In the genomic region with DNA sequence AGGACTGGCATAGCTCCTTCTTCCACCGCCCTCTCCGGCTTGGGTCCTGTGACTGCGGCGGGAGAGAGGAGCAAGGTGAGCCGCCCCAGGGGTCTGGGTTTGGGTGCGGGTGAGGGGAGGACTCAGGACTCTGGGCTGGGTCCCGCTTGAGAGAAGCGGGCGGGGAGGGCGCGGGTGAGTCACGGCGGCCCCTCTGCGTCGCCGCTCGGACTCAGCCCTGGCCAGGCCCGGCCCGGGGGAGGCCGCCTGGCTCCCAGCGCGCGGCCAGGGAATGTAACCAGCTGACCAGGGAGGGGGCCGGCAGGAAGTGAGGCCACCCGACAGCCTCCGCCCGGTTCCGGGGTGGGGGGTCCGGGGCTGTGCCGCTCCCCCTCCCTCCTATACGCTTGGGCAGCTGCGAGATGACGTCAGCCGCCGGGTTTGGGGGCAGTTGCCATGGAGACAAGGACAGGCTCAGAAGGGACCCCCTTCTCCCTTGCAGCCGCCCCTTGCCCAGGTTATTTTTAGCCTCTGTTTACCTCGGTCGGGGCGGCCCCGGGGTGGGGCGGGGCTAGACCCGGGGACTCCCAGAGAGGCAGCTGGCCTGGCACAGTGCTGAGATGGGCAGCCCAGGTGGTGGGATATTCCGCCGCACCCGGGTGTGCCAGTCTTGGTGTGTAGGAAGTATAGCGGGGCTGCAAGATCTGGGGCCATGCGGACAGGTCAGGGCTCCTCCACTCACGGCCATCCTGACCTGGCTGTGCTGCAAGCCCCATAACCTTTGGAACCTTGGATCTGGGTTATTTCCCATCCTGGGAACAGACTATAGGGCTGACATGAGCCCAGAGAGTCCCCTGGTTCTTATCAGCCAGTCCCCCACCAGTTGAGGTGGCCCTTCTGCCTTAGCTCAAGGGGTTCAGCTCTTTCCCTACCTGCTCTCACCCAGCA, we compare ENCODE assay signal across 8 cellular contexts. TPM values are rescaled to one million over a fixed set of nuclear protein-coding genes. Genes with fewer than 3 reads are reported as not detected.
DNase-seq lines count a peak whose midpoint lies in the region; ATAC-seq and TF ChIP-seq lines count a peak whose summit lies in the region.

No MANE protein-coding gene starts in this region.

- ATAC-seq in HG02970 (IDR thresholded peaks at IDR 0.05; ENCODE audit: low FRiP score, unreplicated experiment): peak; percentile 42
- peak; percentile 61 for ATAC-seq in naive thymus-derived CD4-positive, alpha-beta T cell
- ATAC-seq in HG02884 (IDR thresholded peaks at IDR 0.05; ENCODE audit: unreplicated experiment): no peak
- no peak for ATAC-seq in GM21526 (IDR thresholded peaks at IDR 0.05; ENCODE audit: low FRiP score, unreplicated experiment)

- H3K27ac ChIP-seq in naive thymus-derived CD4-positive, alpha-beta T cell (ENCODE audit: low read depth, low read length): no peak overlapping the region

- POLR2A ChIA-PET in activated CD4-positive, alpha-beta memory T cell treated with anti-CD3 and anti-CD28 coated beads for 36 hours (lab: Charles Lee): interaction anchor here (0.6 to 1.0 kb wide), 3 partner anchors 17 to 394 kb away, joined by 3 read pairs; no protein-coding TSS in a partner anchor
- POLR2A ChIA-PET in naive thymus-derived CD4-positive, alpha-beta T cell (lab: Charles Lee): interaction anchor here (1.0 to 2.9 kb wide), 8 partner anchors 8 to 115 kb away, joined by 3 to 12 read pairs (median 6); partner anchors contain the start of gene CARMIL2

- no peak for DNase-seq in T-helper 2 cell treated with Interferon-gamma antibody and Interleukin-4, amounts not matched to agents 5 μg/mL and 100 μg/mL, for 36 hours (ENCODE audit: low spot score)
- DNase-seq in T-helper 2 cell: no peak
- peak; percentile 30 for DNase-seq in activated CD4-positive, alpha-beta memory T cell treated with anti-CD3 and anti-CD28 coated beads for 36 hours
- peak; percentile 72 for DNase-seq in fibroblast of the aortic adventitia (ENCODE audit: low read depth)
- DNase-seq in naive thymus-derived CD4-positive, alpha-beta T cell: peak in 1 of 9 donors; percentile 43

- no peaks in the 10 kb centered on the region for H3K9me3 ChIP-seq in naive thymus-derived CD4-positive, alpha-beta T cell (ENCODE audit: control insufficient read depth in 2 of 3, low read length in 3 of 3)

- H3K36me3 Mint-ChIP-seq in T-helper 2 cell treated with Interferon-gamma antibody and Interleukin-4, amounts not matched to agents 5 μg/mL and 100 μg/mL, for 36 hours (ENCODE audit: low read depth): no peaks in the 10 kb centered on the region
- H3K36me3 Mint-ChIP-seq in activated CD4-positive, alpha-beta memory T cell treated with anti-CD3 and anti-CD28 coated beads for 36 hours: no peaks in the 10 kb centered on the region
- H3K36me3 Mint-ChIP-seq in naive thymus-derived CD4-positive, alpha-beta T cell: no peaks in the 10 kb centered on the region

- peak overlapping the region; percentile 89 for H3K4me3 ChIP-seq in fibroblast of the aortic adventitia (ENCODE audit: low read depth, low read length)
- H3K4me3 ChIP-seq in naive thymus-derived CD4-positive, alpha-beta T cell (ENCODE audit: low read length): peak overlapping the region; percentile 53

- TF ChIP-seq CTCF in fibroblast of the aortic adventitia (IDR thresholded peaks at IDR 0.05; ENCODE audit: insufficient read depth, low read length): no peak

- peaks cover 11 to 22% of the 10 kb centered on the region in 2 donors for H3K4me1 ChIP-seq in naive thymus-derived CD4-positive, alpha-beta T cell (ENCODE audit: control insufficient read depth in 2 of 2, insufficient read depth in 2 of 2, low read length in 2 of 2)

- H3K27ac Mint-ChIP-seq in T-helper 2 cell treated with Interferon-gamma antibody and Interleukin-4, amounts not matched to agents 5 μg/mL and 100 μg/mL, for 36 hours: no peak overlapping the region
- no peak overlapping the region for H3K27ac Mint-ChIP-seq in activated CD4-positive, alpha-beta memory T cell treated with anti-CD3 and anti-CD28 coated beads for 36 hours
- H3K27ac Mint-ChIP-seq in naive thymus-derived CD4-positive, alpha-beta T cell: peak overlapping the region in 5 of 9 donors; percentile 19 to 78 (median 38)

- peaks cover 4 to 9% of the 10 kb centered on the region in 2 donors for H3K27me3 ChIP-seq in naive thymus-derived CD4-positive, alpha-beta T cell (ENCODE audit: control insufficient read depth in 2 of 2, insufficient read depth in 2 of 2, low read length in 2 of 2)

- H3K36me3 ChIP-seq in naive thymus-derived CD4-positive, alpha-beta T cell (ENCODE audit: control insufficient read depth in 2 of 3, insufficient read depth in 3 of 3, low read length in 3 of 3): no peaks in the 10 kb centered on the region

- peaks cover 48% of the 10 kb centered on the region for H3K27me3 Mint-ChIP-seq in T-helper 2 cell treated with Interferon-gamma antibody and Interleukin-4, amounts not matched to agents 5 μg/mL and 100 μg/mL, for 36 hours (ENCODE audit: low read depth)
- peaks cover 19% of the 10 kb centered on the region for H3K27me3 Mint-ChIP-seq in activated CD4-positive, alpha-beta memory T cell treated with anti-CD3 and anti-CD28 coated beads for 36 hours
- H3K27me3 Mint-ChIP-seq in naive thymus-derived CD4-positive, alpha-beta T cell: peaks cover 0 to 66% (median 11%) of the 10 kb centered on the region in 5 donors

- intact Hi-C loops in activated CD4-positive, alpha-beta memory T cell treated with anti-CD3 and anti-CD28 coated beads for 36 hours (cut with micrococcal nuclease): no loop called here
- intact Hi-C loops in naive thymus-derived CD4-positive, alpha-beta T cell (cut with micrococcal nuclease): no loop called here

- CTCF ChIA-PET in activated CD4-positive, alpha-beta memory T cell treated with anti-CD3 and anti-CD28 coated beads for 36 hours (lab: Charles Lee): interaction anchor here (1.9 to 10.9 kb wide), 4 partner anchors 8 to 138 kb away, joined by 4 to 106 read pairs (median 6); no protein-coding TSS in a partner anchor
- CTCF ChIA-PET in naive thymus-derived CD4-positive, alpha-beta T cell (lab: Charles Lee): interaction anchor here (0.5 to 6.0 kb wide), 5 partner anchors 9 to 46 kb away, joined by 3 to 48 read pairs (median 3); partner anchors contain the start of gene CTCF

- H3K4me1 Mint-ChIP-seq in T-helper 2 cell treated with Interferon-gamma antibody and Interleukin-4, amounts not matched to agents 5 μg/mL and 100 μg/mL, for 36 hours (ENCODE audit: low read depth): peaks cover 19% of the 10 kb centered on the region
- H3K4me1 Mint-ChIP-seq in activated CD4-positive, alpha-beta memory T cell treated with anti-CD3 and anti-CD28 coated beads for 36 hours (ENCODE audit: low read depth): peaks cover 15% of the 10 kb centered on the region
- peaks cover 20 to 32% (median 26%) of the 10 kb centered on the region in 7 donors for H3K4me1 Mint-ChIP-seq in naive thymus-derived CD4-positive, alpha-beta T cell

- peak overlapping the region; percentile 81 for H3K4me3 Mint-ChIP-seq in T-helper 2 cell treated with Interferon-gamma antibody and Interleukin-4, amounts not matched to agents 5 μg/mL and 100 μg/mL, for 36 hours
- H3K4me3 Mint-ChIP-seq in activated CD4-positive, alpha-beta memory T cell treated with anti-CD3 and anti-CD28 coated beads for 36 hours: peak overlapping the region; percentile 68
- H3K4me3 Mint-ChIP-seq in naive thymus-derived CD4-positive, alpha-beta T cell: peak overlapping the region; percentile 77 to 90 (median 82)

- H3K9me3 Mint-ChIP-seq in T-helper 2 cell treated with Interferon-gamma antibody and Interleukin-4, amounts not matched to agents 5 μg/mL and 100 μg/mL, for 36 hours: no peaks in the 10 kb centered on the region
- H3K9me3 Mint-ChIP-seq in activated CD4-positive, alpha-beta memory T cell treated with anti-CD3 and anti-CD28 coated beads for 36 hours: no peaks in the 10 kb centered on the region
- no peaks in the 10 kb centered on the region for H3K9me3 Mint-ChIP-seq in naive thymus-derived CD4-positive, alpha-beta T cell

RNA-seq across cellular contexts. Expression of gene RIPOR1, which starts 1.6 kb away (rescaled TPM):
- 10 to 100 TPM; 33.4 to 37.9 TPM for total RNA-seq in activated CD4-positive, alpha-beta memory T cell treated with anti-CD3 and anti-CD28 coated beads for 36 hours
- 29.3 and 64.7 TPM in 2 replicates for total RNA-seq in fibroblast of the aortic adventitia (ENCODE audit: low replicate concordance)
- total RNA-seq in naive thymus-derived CD4-positive, alpha-beta T cell: 100 to 1,000 TPM in 1 of 5 experiments, 10 to 100 TPM in 4; 39.7 to 103 (median 48.9) TPM
- 1 to 10 TPM; 2.5 to 5.0 TPM for polyA plus RNA-seq in naive thymus-derived CD4-positive, alpha-beta T cell

RNA-seq across cellular contexts. Expression of gene CTCF, which starts 32.0 kb away (rescaled TPM):
- total RNA-seq in activated CD4-positive, alpha-beta memory T cell treated with anti-CD3 and anti-CD28 coated beads for 36 hours: 10 to 100 TPM; 48.9 to 51.5 TPM
- total RNA-seq in fibroblast of the aortic adventitia (ENCODE audit: low replicate concordance): 22.1 and 34.3 TPM in 2 replicates
- total RNA-seq in naive thymus-derived CD4-positive, alpha-beta T cell: 10 to 100 TPM; 51.4 to 78.6 (median 67.3) TPM
- polyA plus RNA-seq in naive thymus-derived CD4-positive, alpha-beta T cell: 10 to 100 TPM; 49.8 to 59.8 TPM

RNA-seq across cellular contexts. Expression of gene AGRP, which starts 46.9 kb away (rescaled TPM):
- total RNA-seq in activated CD4-positive, alpha-beta memory T cell treated with anti-CD3 and anti-CD28 coated beads for 36 hours: not detected
- not detected in 2 replicates for total RNA-seq in fibroblast of the aortic adventitia (ENCODE audit: low replicate concordance)
- not detected for total RNA-seq in naive thymus-derived CD4-positive, alpha-beta T cell
- not detected for polyA plus RNA-seq in naive thymus-derived CD4-positive, alpha-beta T cell

RNA-seq across cellular contexts. Expression of gene ATP6V0D1, which starts 49.3 kb away (rescaled TPM):
- total RNA-seq in activated CD4-positive, alpha-beta memory T cell treated with anti-CD3 and anti-CD28 coated beads for 36 hours: 10 to 100 TPM; 25.0 to 26.3 TPM
- total RNA-seq in fibroblast of the aortic adventitia (ENCODE audit: low replicate concordance): 47.8 and 114 TPM in 2 replicates
- total RNA-seq in naive thymus-derived CD4-positive, alpha-beta T cell: 100 to 1,000 TPM in 1 of 5 experiments, 10 to 100 TPM in 4; 35.8 to 104 (median 54.7) TPM
- 100 to 1,000 TPM in 1 of 2 donors, 10 to 100 TPM in 1; 61.5 to 102 TPM for polyA plus RNA-seq in naive thymus-derived CD4-positive, alpha-beta T cell

Comparison
In these comparisons a context has a peak if more than half of its experiments do, and no peak if none do; other contexts are left out.
1. DNase-seq: peak in activated CD4-positive, alpha-beta memory T cell treated with anti-CD3 and anti-CD28 coated beads for 36 hours (single experiment) and fibroblast of the aortic adventitia (single experiment); none in T-helper 2 cell treated with Interferon-gamma antibody and Interleukin-4, amounts not matched to agents 5 μg/mL and 100 μg/mL, for 36 hours (single experiment) and T-helper 2 cell (0 of 5).
2. H3K27ac Mint-ChIP-seq: peak in naive thymus-derived CD4-positive, alpha-beta T cell (5 of 9); none in T-helper 2 cell treated with Interferon-gamma antibody and Interleukin-4, amounts not matched to agents 5 μg/mL and 100 μg/mL, for 36 hours (single experiment) and activated CD4-positive, alpha-beta memory T cell treated with anti-CD3 and anti-CD28 coated beads for 36 hours (single experiment).
3. ATAC-seq: peak in HG02970 (single experiment) and naive thymus-derived CD4-positive, alpha-beta T cell (single experiment); none in HG02884 (single experiment) and GM21526 (single experiment).
4. Peak in every context shown above with its lines, with median percentiles within 50 percentile points of each other: H3K4me3 Mint-ChIP-seq.